10 cellular contexts compared by ENCODE assay signal in the genomic region with DNA sequence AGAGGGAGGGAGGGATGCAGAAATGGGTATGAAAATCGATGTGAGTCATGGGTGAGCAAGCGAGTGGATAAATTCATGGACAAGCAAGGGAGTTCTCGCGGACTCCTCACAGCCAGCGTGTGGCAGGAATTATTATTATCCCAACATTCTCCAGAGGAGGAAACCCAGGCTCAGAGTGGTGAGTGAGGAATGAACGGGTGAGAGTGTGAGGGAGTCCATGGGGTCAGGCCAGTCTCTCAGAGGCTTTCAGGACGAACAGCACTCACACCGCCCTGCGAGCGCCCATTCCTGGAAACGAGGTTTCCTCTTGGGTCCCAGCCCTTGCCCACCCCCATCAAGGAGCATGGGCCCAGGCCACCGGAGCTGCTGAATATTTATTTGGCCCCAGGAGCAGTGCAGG. TPM values are rescaled to one million over a fixed set of nuclear protein-coding genes. Genes with fewer than 3 reads are reported as not detected.
DNase-seq lines count a peak whose midpoint lies in the region; ATAC-seq and TF ChIP-seq lines count a peak whose summit lies in the region.
"Had no signal": no experiment of that assay in that cellular context is flagged by ENCODE, and none has a peak within 500 bp of the region (broad histone marks: within the 10 kb centered on the region; RNA-seq: fewer than 3 reads in every experiment).

No MANE protein-coding gene starts in this region.

- DNase-seq in activated CD8-positive, alpha-beta T cell treated with anti-CD3 and anti-CD28 coated beads, Interleukin-2, amount 10 ng/mL, durations not matched to agents 7 days and 5 days = no peak
- no peak for DNase-seq in activated CD8-positive, alpha-beta T cell treated with anti-CD3 and anti-CD28 coated beads for 36 hours
- DNase-seq in T-helper 17 cell (no peak), fibroblast of the aortic adventitia (ENCODE audit: low read depth) (peak; percentile 76), left colon (no peak), NOMO-1 (lab: John Stamatoyannopoulos, UW; ENCODE audit: unreplicated experiment in 2 of 2) (no peak), SHP77 (lab: John Stamatoyannopoulos, UW) (no peak)
- no peak for DNase-seq in stimulated activated effector memory CD8-positive, alpha-beta T cell treated with anti-CD3 and anti-CD28 coated beads, Interleukin-12 subunit alpha, Interleukin-12 subunit beta, amount 100 ng/mL, for 72 hours (ENCODE audit: low spot score in 2 of 2)
- DNase-seq: activated naive CD4-positive, alpha-beta T cell; lower lobe of right lung had no signal

- H3K4me3 ChIP-seq in fibroblast of the aortic adventitia (ENCODE audit: low read depth, low read length) = peak overlapping the region; percentile 74

- H3K9me3 ChIP-seq in T-helper 17 cell (ENCODE audit: control insufficient read depth, low read length, poor library complexity, severe bottlenecking) = no peaks in the 10 kb centered on the region
- H3K9me3 ChIP-seq: lower lobe of right lung had no signal

- ATAC-seq in activated CD8-positive, alpha-beta T cell treated with anti-CD3 and anti-CD28 coated beads, Interleukin-2, amount 10 ng/mL, durations not matched to agents 7 days and 5 days = no peak
- ATAC-seq in activated CD8-positive, alpha-beta T cell treated with anti-CD3 and anti-CD28 coated beads for 36 hours = no peak
- ATAC-seq in T-helper 17 cell (no peak), left colon (no peak)
- ATAC-seq in stimulated activated effector memory CD8-positive, alpha-beta T cell treated with anti-CD3 and anti-CD28 coated beads, Interleukin-12 subunit alpha, Interleukin-12 subunit beta, amount 100 ng/mL, for 72 hours = no peak

- H3K27ac Mint-ChIP-seq in activated CD8-positive, alpha-beta T cell treated with anti-CD3 and anti-CD28 coated beads, Interleukin-2, amount 10 ng/mL, durations not matched to agents 7 days and 5 days = no peak overlapping the region
- no peak overlapping the region for H3K27ac Mint-ChIP-seq in activated CD8-positive, alpha-beta T cell treated with anti-CD3 and anti-CD28 coated beads for 36 hours
- no peak overlapping the region for H3K27ac Mint-ChIP-seq in T-helper 17 cell
- no peak overlapping the region for H3K27ac Mint-ChIP-seq in stimulated activated effector memory CD8-positive, alpha-beta T cell treated with anti-CD3 and anti-CD28 coated beads, Interleukin-12 subunit alpha, Interleukin-12 subunit beta, amount 100 ng/mL, for 72 hours

- intact Hi-C loops in activated CD8-positive, alpha-beta T cell treated with anti-CD3 and anti-CD28 coated beads for 36 hours (cut with micrococcal nuclease) = no loop called here
- intact Hi-C loops in left colon (cut with DNase I, micrococcal nuclease) = no loop called here

- TF ChIP-seq CTCF in activated CD8-positive, alpha-beta T cell treated with anti-CD3 and anti-CD28 coated beads for 36 hours (IDR thresholded peaks at IDR 0.05) = no peak
- peak; percentile 6 for TF ChIP-seq CTCF in fibroblast of the aortic adventitia (IDR thresholded peaks at IDR 0.05; ENCODE audit: insufficient read depth, low read length)

- peaks cover 27% of the 10 kb centered on the region for H3K4me1 Mint-ChIP-seq in activated CD8-positive, alpha-beta T cell treated with anti-CD3 and anti-CD28 coated beads, Interleukin-2, amount 10 ng/mL, durations not matched to agents 7 days and 5 days (ENCODE audit: low read depth)
- H3K4me1 Mint-ChIP-seq in activated CD8-positive, alpha-beta T cell treated with anti-CD3 and anti-CD28 coated beads for 36 hours (ENCODE audit: low read depth) = peaks cover 11% of the 10 kb centered on the region
- peaks cover 12% of the 10 kb centered on the region for H3K4me1 Mint-ChIP-seq in T-helper 17 cell
- peaks cover 21% of the 10 kb centered on the region for H3K4me1 Mint-ChIP-seq in stimulated activated effector memory CD8-positive, alpha-beta T cell treated with anti-CD3 and anti-CD28 coated beads, Interleukin-12 subunit alpha, Interleukin-12 subunit beta, amount 100 ng/mL, for 72 hours

- peaks cover 3% of the 10 kb centered on the region for H3K9me3 Mint-ChIP-seq in activated CD8-positive, alpha-beta T cell treated with anti-CD3 and anti-CD28 coated beads, Interleukin-2, amount 10 ng/mL, durations not matched to agents 7 days and 5 days (ENCODE audit: insufficient read depth)
- no peaks in the 10 kb centered on the region for H3K9me3 Mint-ChIP-seq in activated CD8-positive, alpha-beta T cell treated with anti-CD3 and anti-CD28 coated beads for 36 hours
- H3K9me3 Mint-ChIP-seq in stimulated activated effector memory CD8-positive, alpha-beta T cell treated with anti-CD3 and anti-CD28 coated beads, Interleukin-12 subunit alpha, Interleukin-12 subunit beta, amount 100 ng/mL, for 72 hours = no peaks in the 10 kb centered on the region

- no peaks in the 10 kb centered on the region for H3K36me3 Mint-ChIP-seq in activated CD8-positive, alpha-beta T cell treated with anti-CD3 and anti-CD28 coated beads, Interleukin-2, amount 10 ng/mL, durations not matched to agents 7 days and 5 days (ENCODE audit: low read depth)
- H3K36me3 Mint-ChIP-seq in activated CD8-positive, alpha-beta T cell treated with anti-CD3 and anti-CD28 coated beads for 36 hours (ENCODE audit: low read depth) = no peaks in the 10 kb centered on the region
- peaks cover 8% of the 10 kb centered on the region for H3K36me3 Mint-ChIP-seq in T-helper 17 cell (ENCODE audit: low read depth)
- no peaks in the 10 kb centered on the region for H3K36me3 Mint-ChIP-seq in stimulated activated effector memory CD8-positive, alpha-beta T cell treated with anti-CD3 and anti-CD28 coated beads, Interleukin-12 subunit alpha, Interleukin-12 subunit beta, amount 100 ng/mL, for 72 hours

- CTCF ChIA-PET in activated CD8-positive, alpha-beta T cell treated with anti-CD3 and anti-CD28 coated beads, Interleukin-2, amount 10 ng/mL, durations not matched to agents 7 days and 5 days (lab: Charles Lee) = no interaction called here
- CTCF ChIA-PET in activated CD8-positive, alpha-beta T cell treated with anti-CD3 and anti-CD28 coated beads for 36 hours (lab: Charles Lee) = no interaction called here

- POLR2A ChIA-PET in activated CD8-positive, alpha-beta T cell treated with anti-CD3 and anti-CD28 coated beads, Interleukin-2, amount 10 ng/mL, durations not matched to agents 7 days and 5 days (lab: Charles Lee) = no interaction called here
- POLR2A ChIA-PET in activated CD8-positive, alpha-beta T cell treated with anti-CD3 and anti-CD28 coated beads for 36 hours (lab: Charles Lee) = no interaction called here

- H3K27me3 Mint-ChIP-seq in activated CD8-positive, alpha-beta T cell treated with anti-CD3 and anti-CD28 coated beads, Interleukin-2, amount 10 ng/mL, durations not matched to agents 7 days and 5 days (ENCODE audit: low read depth) = peaks cover 58% of the 10 kb centered on the region
- peaks cover 68% of the 10 kb centered on the region for H3K27me3 Mint-ChIP-seq in activated CD8-positive, alpha-beta T cell treated with anti-CD3 and anti-CD28 coated beads for 36 hours
- peaks cover 73% of the 10 kb centered on the region for H3K27me3 Mint-ChIP-seq in T-helper 17 cell

- H3K4me3 Mint-ChIP-seq in activated CD8-positive, alpha-beta T cell treated with anti-CD3 and anti-CD28 coated beads, Interleukin-2, amount 10 ng/mL, durations not matched to agents 7 days and 5 days = peak overlapping the region; percentile 29
- no peak overlapping the region for H3K4me3 Mint-ChIP-seq in activated CD8-positive, alpha-beta T cell treated with anti-CD3 and anti-CD28 coated beads for 36 hours
- peak overlapping the region; percentile 84 for H3K4me3 Mint-ChIP-seq in T-helper 17 cell
- H3K4me3 Mint-ChIP-seq in stimulated activated effector memory CD8-positive, alpha-beta T cell treated with anti-CD3 and anti-CD28 coated beads, Interleukin-12 subunit alpha, Interleukin-12 subunit beta, amount 100 ng/mL, for 72 hours = peak overlapping the region; percentile 65

RNA-seq across cellular contexts. Expression of gene DNAAF3, which starts 6.3 kb away (rescaled TPM):
- under 1 TPM; 0.21 to 0.23 TPM for total RNA-seq in activated CD8-positive, alpha-beta T cell treated with anti-CD3 and anti-CD28 coated beads, Interleukin-2, amount 10 ng/mL, durations not matched to agents 7 days and 5 days
- not detected for total RNA-seq in activated CD8-positive, alpha-beta T cell treated with anti-CD3 and anti-CD28 coated beads for 36 hours
- total RNA-seq in T-helper 17 cell (not detected), fibroblast of the aortic adventitia (ENCODE audit: low replicate concordance) (0.33 and 1.5 TPM in 2 replicates), left colon (1 to 10 TPM in 1 of 2 donors, under 1 TPM in 1; 0.79 to 2.6 TPM)

RNA-seq across cellular contexts. Expression of gene SYT5, which starts 7.3 kb away (rescaled TPM):
- total RNA-seq in activated CD8-positive, alpha-beta T cell treated with anti-CD3 and anti-CD28 coated beads, Interleukin-2, amount 10 ng/mL, durations not matched to agents 7 days and 5 days = 1 to 10 TPM in 1 of 2 experiments, under 1 TPM in 1; 0.47 to 1.3 TPM
- not detected for total RNA-seq in activated CD8-positive, alpha-beta T cell treated with anti-CD3 and anti-CD28 coated beads for 36 hours
- total RNA-seq in T-helper 17 cell = 1 to 10 TPM; 3.8 to 4.3 TPM
- total RNA-seq in fibroblast of the aortic adventitia (ENCODE audit: low replicate concordance) = 0.45 TPM in 1 of 2 replicates, not detected in the other
- total RNA-seq in left colon = 1 to 10 TPM in 1 of 2 donors, under 1 TPM in 1; 0.64 to 1.9 TPM
- total RNA-seq: lower lobe of right lung had no signal

RNA-seq across cellular contexts. Expression of gene TNNI3, which starts 15.2 kb away (rescaled TPM):
- total RNA-seq in activated CD8-positive, alpha-beta T cell treated with anti-CD3 and anti-CD28 coated beads, Interleukin-2, amount 10 ng/mL, durations not matched to agents 7 days and 5 days = not detected
- total RNA-seq in activated CD8-positive, alpha-beta T cell treated with anti-CD3 and anti-CD28 coated beads for 36 hours = not detected
- total RNA-seq in T-helper 17 cell = not detected
- total RNA-seq in fibroblast of the aortic adventitia (ENCODE audit: low replicate concordance) = not detected in 2 replicates
- 1 to 10 TPM in 1 of 2 donors, not detected in 1; 1.1 TPM for total RNA-seq in left colon

RNA-seq across cellular contexts. Expression of gene TNNT1, which starts 23.7 kb away (rescaled TPM):
- total RNA-seq in activated CD8-positive, alpha-beta T cell treated with anti-CD3 and anti-CD28 coated beads, Interleukin-2, amount 10 ng/mL, durations not matched to agents 7 days and 5 days = not detected
- not detected for total RNA-seq in activated CD8-positive, alpha-beta T cell treated with anti-CD3 and anti-CD28 coated beads for 36 hours
- total RNA-seq in T-helper 17 cell (under 1 TPM in 1 of 2 donors, not detected in 1; 0.52 TPM), fibroblast of the aortic adventitia (ENCODE audit: low replicate concordance) (1.1 and 4.3 TPM in 2 replicates), left colon (under 1 TPM; 0.40 to 0.70 TPM)
- total RNA-seq: lower lobe of right lung had no signal

RNA-seq across cellular contexts. Expression of gene PTPRH, which starts 36.6 kb away (rescaled TPM):
- not detected for total RNA-seq in activated CD8-positive, alpha-beta T cell treated with anti-CD3 and anti-CD28 coated beads, Interleukin-2, amount 10 ng/mL, durations not matched to agents 7 days and 5 days
- total RNA-seq in activated CD8-positive, alpha-beta T cell treated with anti-CD3 and anti-CD28 coated beads for 36 hours = not detected
- total RNA-seq in T-helper 17 cell = not detected
- 6.5 and 7.8 TPM in 2 replicates for total RNA-seq in fibroblast of the aortic adventitia (ENCODE audit: low replicate concordance)
- 100 to 1,000 TPM in 1 of 2 donors, 10 to 100 TPM in 1; 95.7 to 104 TPM for total RNA-seq in left colon
